Comparison of ENCODE assay signal across 15 cellular contexts in genomic region chr18:46412831-46413371, GRCh38.
DNase-seq lines count a peak whose midpoint lies in the region; ATAC-seq, FAIRE-seq and TF ChIP-seq lines count a peak whose summit lies in the region.
"Had no signal": no experiment of that assay in that cellular context is flagged by ENCODE, and none has a peak within 500 bp of the region (broad histone marks: within the 10 kb centered on the region; RNA-seq: fewer than 3 reads in every experiment).

No MANE protein-coding gene starts in this region.

- no peak for TF ChIP-seq EP300 in SK-N-SH (IDR thresholded peaks at IDR 0.05; ENCODE audit: borderline replicate concordance in 1 of 2, low read depth in 1 of 2, low read length in 1 of 2)

- no peaks in the 10 kb centered on the region for H3K27me3 Mint-ChIP-seq in mesothelial cell of epicardium (ENCODE audit: low read depth)
- peaks cover 0 to 4% (median 0%) of the 10 kb centered on the region in 5 donors for H3K27me3 Mint-ChIP-seq in naive thymus-derived CD4-positive, alpha-beta T cell

- POLR2A ChIA-PET in SK-N-SH (lab: Yijun Ruan, JAX) = interaction anchor here (2.0 kb wide), 1 partner anchor 62 kb away, joined by 7 read pairs; no protein-coding TSS in a partner anchor
- POLR2A ChIA-PET in naive thymus-derived CD4-positive, alpha-beta T cell (lab: Charles Lee) = no interaction called here

- no peaks in the 10 kb centered on the region for H3K36me3 ChIP-seq in SK-N-SH (replicated peaks in 1 of 2; ENCODE audit: control insufficient read depth in 1 of 2, insufficient read depth in 2 of 2, low read length in 1 of 2)
- no peaks in the 10 kb centered on the region for H3K36me3 ChIP-seq in bronchial epithelial cell (ENCODE audit: control insufficient read depth, insufficient read depth, low read length)
- no peaks in the 10 kb centered on the region for H3K36me3 ChIP-seq in thymus (ENCODE audit: control insufficient read depth, insufficient read depth)
- no peaks in the 10 kb centered on the region for H3K36me3 ChIP-seq in naive thymus-derived CD4-positive, alpha-beta T cell (ENCODE audit: control insufficient read depth in 2 of 3, insufficient read depth in 3 of 3, low read length in 3 of 3)
- H3K36me3 ChIP-seq: uterus had no signal

- no peaks in the 10 kb centered on the region for H3K79me2 ChIP-seq in SK-N-SH (ENCODE audit: insufficient read depth)

- DNase-seq in SK-N-SH (no peak), bronchial epithelial cell (ENCODE audit: low read depth) (no peak), mesothelial cell of epicardium (ENCODE audit: low spot score in 2 of 2, unreplicated experiment in 2 of 2) (no peak), activated T-cell treated with anti-CD3 and anti-CD28 coated beads for 4 hours (no peak)
- DNase-seq in naive thymus-derived CD4-positive, alpha-beta T cell = no peak
- DNase-seq: activated CD4-positive, CD25-positive, alpha-beta regulatory T cell; activated T-cell treated with anti-CD3 and anti-CD28 coated beads, Interleukin-2, amount 50 U/mL, for 4 hours; Calu3; foreskin keratinocyte; NCI-H1048 had no signal

- peaks cover 20% of the 10 kb centered on the region for H3K4me1 Mint-ChIP-seq in mesothelial cell of epicardium
- H3K4me1 Mint-ChIP-seq in naive thymus-derived CD4-positive, alpha-beta T cell = peaks cover 0 to 1% (median 0%) of the 10 kb centered on the region in 7 donors

- no peak for TF ChIP-seq RAD21 in SK-N-SH (IDR thresholded peaks at IDR 0.05; ENCODE audit: low read length)

- no peak overlapping the region for H2AFZ ChIP-seq in SK-N-SH (ENCODE audit: low read depth)

- peak overlapping the region; percentile 7 for H3K27ac Mint-ChIP-seq in mesothelial cell of epicardium
- no peak overlapping the region for H3K27ac Mint-ChIP-seq in naive thymus-derived CD4-positive, alpha-beta T cell

- no peaks in the 10 kb centered on the region for H3K36me3 Mint-ChIP-seq in mesothelial cell of epicardium
- no peaks in the 10 kb centered on the region for H3K36me3 Mint-ChIP-seq in naive thymus-derived CD4-positive, alpha-beta T cell

- no peak for ATAC-seq in SK-N-SH treated with all-trans-retinoic acid at 6 μM for 48 hours
- no peak for ATAC-seq in HG02981 (IDR thresholded peaks at IDR 0.05; ENCODE audit: unreplicated experiment)
- no peak for ATAC-seq in naive thymus-derived CD4-positive, alpha-beta T cell
- ATAC-seq: activated T-cell treated with anti-CD3 and anti-CD28 coated beads, Interleukin-2, amount 50 U/mL, for 4 hours had no signal

- H4K20me1 ChIP-seq in SK-N-SH (ENCODE audit: insufficient read depth) = no peaks in the 10 kb centered on the region

- H3K27me3 ChIP-seq in SK-N-SH (ENCODE audit: insufficient read depth) (no peaks in the 10 kb centered on the region), bronchial epithelial cell (ENCODE audit: control insufficient read depth, insufficient read depth, low read length) (no peaks in the 10 kb centered on the region), thymus (ENCODE audit: control insufficient read depth, insufficient read depth) (no peaks in the 10 kb centered on the region)
- no peaks in the 10 kb centered on the region for H3K27me3 ChIP-seq in naive thymus-derived CD4-positive, alpha-beta T cell (ENCODE audit: control insufficient read depth in 2 of 2, insufficient read depth in 2 of 2, low read length in 2 of 2)
- H3K27me3 ChIP-seq: foreskin keratinocyte, uterus had no signal

- TF ChIP-seq CTCF in SK-N-SH (IDR thresholded peaks at IDR 0.05) (no peak), bronchial epithelial cell (IDR thresholded peaks at IDR 0.05; ENCODE audit: insufficient read depth, low read length, severe bottlenecking) (no peak), mesothelial cell of epicardium (IDR thresholded peaks at IDR 0.05; ENCODE audit: unreplicated experiment) (no peak)

- no peaks in the 10 kb centered on the region for H3K9me3 ChIP-seq in SK-N-SH
- no peaks in the 10 kb centered on the region for H3K9me3 ChIP-seq in thymus (ENCODE audit: control insufficient read depth)
- no peaks in the 10 kb centered on the region for H3K9me3 ChIP-seq in naive thymus-derived CD4-positive, alpha-beta T cell (ENCODE audit: control insufficient read depth in 2 of 3, low read length in 3 of 3)
- H3K9me3 ChIP-seq: uterus had no signal

- intact Hi-C loops in naive thymus-derived CD4-positive, alpha-beta T cell (cut with micrococcal nuclease) = no loop called here

- no peaks in the 10 kb centered on the region for H3F3A ChIP-seq in SK-N-SH (replicated peaks; ENCODE audit: insufficient read depth)

- no peaks in the 10 kb centered on the region for H3K9me3 Mint-ChIP-seq in mesothelial cell of epicardium
- no peaks in the 10 kb centered on the region for H3K9me3 Mint-ChIP-seq in naive thymus-derived CD4-positive, alpha-beta T cell
- H3K9me3 Mint-ChIP-seq: activated T-cell treated with anti-CD3 and anti-CD28 coated beads, Interleukin-2, amount 50 U/mL, for 4 hours had no signal

- 64% methylated on average over 12 of the region's 13 CpGs for WGBS in SK-N-SH (ENCODE audit: low lambda C conversion rate)
- 91% methylated on average over 13 of the region's 13 CpGs for WGBS in thymus

- CTCF ChIA-PET in SK-N-SH (lab: Yijun Ruan, JAX) = interaction anchor here (0.6 to 4.3 kb wide), 7 partner anchors 19 to 245 kb away, joined by 3 to 18 read pairs (median 6); a partner anchor contains a TSS
- CTCF ChIA-PET in naive thymus-derived CD4-positive, alpha-beta T cell (lab: Charles Lee) = no interaction called here

- H3K27ac ChIP-seq in SK-N-SH (ENCODE audit: low read depth in 2 of 2, low read length in 1 of 2) (peak overlapping the region; percentile 66 to 94; a peak in 3 of 4 replicates), thymus (ENCODE audit: low read depth) (peak overlapping the region; percentile 39)
- H3K27ac ChIP-seq in naive thymus-derived CD4-positive, alpha-beta T cell (ENCODE audit: low read depth, low read length) = no peak overlapping the region
- H3K27ac ChIP-seq: foreskin keratinocyte, uterus had no signal

- H3K9ac ChIP-seq in SK-N-SH = no peak overlapping the region

- peak; percentile 43 for FAIRE-seq in bronchial epithelial cell (lab: Jason Lieb, UNC)
- FAIRE-seq: islet of Langerhans had no signal

- H3K4me2 ChIP-seq in SK-N-SH = peak overlapping the region; percentile 59; the same call in 1 of the 2 replicates

- H3K9me2 ChIP-seq in SK-N-SH = no peaks in the 10 kb centered on the region

- no peak overlapping the region for H3K4me3 Mint-ChIP-seq in mesothelial cell of epicardium
- no peak overlapping the region for H3K4me3 Mint-ChIP-seq in naive thymus-derived CD4-positive, alpha-beta T cell
- H3K4me3 Mint-ChIP-seq: activated T-cell treated with anti-CD3 and anti-CD28 coated beads, Interleukin-2, amount 50 U/mL, for 4 hours had no signal

- peaks cover 7 to 80% of the 10 kb centered on the region in 2 experiments; a peak in 3 of 4 replicates for H3K4me1 ChIP-seq in SK-N-SH (ENCODE audit: control insufficient read depth in 1 of 2, insufficient read depth in 2 of 2, low read depth in 1 of 2, low read length in 1 of 2)
- no peaks in the 10 kb centered on the region for H3K4me1 ChIP-seq in thymus (ENCODE audit: control insufficient read depth, insufficient read depth, low read length)
- H3K4me1 ChIP-seq in naive thymus-derived CD4-positive, alpha-beta T cell (ENCODE audit: control insufficient read depth in 2 of 2, insufficient read depth in 2 of 2, low read length in 2 of 2) = no peaks in the 10 kb centered on the region
- H3K4me1 ChIP-seq: foreskin keratinocyte, uterus had no signal

- H3K4me3 ChIP-seq in SK-N-SH (ENCODE audit: low read depth in 2 of 2, low read length in 1 of 2) = no peak overlapping the region
- no peak overlapping the region for H3K4me3 ChIP-seq in bronchial epithelial cell (ENCODE audit: low read depth, low read length)
- H3K4me3 ChIP-seq in thymus (ENCODE audit: low read length) = no peak overlapping the region
- no peak overlapping the region for H3K4me3 ChIP-seq in naive thymus-derived CD4-positive, alpha-beta T cell (ENCODE audit: low read length)
- H3K4me3 ChIP-seq: uterus had no signal

TF ChIP-seq in SK-N-SH, 30 proteins besides CTCF, POLR2A, EP300 and RAD21 (continues in another document):
- TF ChIP-seq TAF1 (IDR thresholded peaks at IDR 0.05; ENCODE audit: borderline replicate concordance, low read depth, low read length) = no peak
- TF ChIP-seq FOXJ3 (CRISPR knock-in tag; IDR thresholded peaks at IDR 0.05) = no peak
- TF ChIP-seq FOSL2 (IDR thresholded peaks at IDR 0.05; ENCODE audit: borderline replicate concordance, low read depth) = no peak
- no peak for TF ChIP-seq RXRA (IDR thresholded peaks at IDR 0.05; ENCODE audit: borderline replicate concordance, low read depth)
- TF ChIP-seq FOXM1 (IDR thresholded peaks at IDR 0.05; ENCODE audit: low read depth) = no peak
- TF ChIP-seq, protein P1, sequence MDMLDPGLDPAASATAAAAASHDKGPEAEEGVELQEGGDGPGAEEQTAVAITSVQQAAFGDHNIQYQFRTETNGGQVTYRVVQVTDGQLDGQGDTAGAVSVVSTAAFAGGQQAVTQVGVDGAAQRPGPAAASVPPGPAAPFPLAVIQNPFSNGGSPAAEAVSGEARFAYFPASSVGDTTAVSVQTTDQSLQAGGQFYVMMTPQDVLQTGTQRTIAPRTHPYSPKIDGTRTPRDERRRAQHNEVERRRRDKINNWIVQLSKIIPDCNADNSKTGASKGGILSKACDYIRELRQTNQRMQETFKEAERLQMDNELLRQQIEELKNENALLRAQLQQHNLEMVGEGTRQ (IDR thresholded peaks at IDR 0.05; ENCODE audit: borderline replicate concordance, low read depth, low read length) = no peak
- no peak for TF ChIP-seq GATA2 (CRISPR knock-in tag; IDR thresholded peaks at IDR 0.05)

TF ChIP-seq in SK-N-SH treated with all-trans-retinoic acid at 6 μM for 48 hours, 23 proteins besides CTCF, POLR2A, EP300 and RAD21 (continues in another document):
- TF ChIP-seq ARNTL (CRISPR knock-in tag; IDR thresholded peaks at IDR 0.05; ENCODE audit: borderline replicate concordance, low read depth) (no peak), ZC3H10 (CRISPR knock-in tag; IDR thresholded peaks at IDR 0.05) (no peak), ZFP3 (CRISPR knock-in tag; IDR thresholded peaks at IDR 0.05) (no peak), CREB5 (CRISPR knock-in tag; IDR thresholded peaks at IDR 0.05; ENCODE audit: low read depth) (no peak), OSR1 (CRISPR knock-in tag; IDR thresholded peaks at IDR 0.05) (no peak), PPARA (CRISPR knock-in tag; IDR thresholded peaks at IDR 0.05; ENCODE audit: borderline replicate concordance) (no peak), ESRRG (CRISPR knock-in tag; IDR thresholded peaks at IDR 0.05) (no peak)
